In the genomic region with DNA sequence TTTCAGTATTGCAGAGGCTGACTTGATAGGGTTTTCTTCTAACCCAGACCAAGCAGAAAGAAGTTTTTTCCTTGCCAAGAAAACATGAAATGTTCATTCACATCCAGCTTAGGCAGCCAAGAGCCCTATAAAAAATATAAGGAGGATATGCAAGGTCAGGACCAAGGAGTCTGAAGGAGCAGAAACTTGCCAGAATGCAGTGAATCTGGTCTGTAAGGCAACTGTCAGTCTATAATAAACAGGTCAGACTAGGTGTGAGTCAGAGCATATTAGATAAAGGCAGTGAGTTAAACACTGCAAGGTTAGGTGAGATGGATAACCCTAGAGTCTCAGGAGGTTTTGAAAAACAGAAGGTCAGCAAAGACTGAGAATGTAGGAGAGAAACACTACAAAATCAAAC, we compare ENCODE assay signal across 1 cellular context.
TF ChIP-seq lines count a peak whose summit lies in the region.

No MANE protein-coding gene starts in this region.

TF ChIP-seq in IMR-90, 13 proteins besides CTCF, POLR2A, EP300 and RAD21 (continued from another document):
- TF ChIP-seq MXI1 (IDR thresholded peaks at IDR 0.05; ENCODE audit: borderline replicate concordance, low read depth, low read length) (no peak), MAFK (IDR thresholded peaks at IDR 0.05; ENCODE audit: low read depth, low read length) (no peak), MAZ (IDR thresholded peaks at IDR 0.05; ENCODE audit: borderline replicate concordance, low read depth, low read length) (no peak), SMC3 (IDR thresholded peaks at IDR 0.05; ENCODE audit: low read depth, low read length) (no peak), BHLHE40 (IDR thresholded peaks at IDR 0.05; ENCODE audit: low read depth, low read length) (no peak), CEBPB (IDR thresholded peaks at IDR 0.05; ENCODE audit: low read depth, low read length) (no peak), FOS (IDR thresholded peaks at IDR 0.05; ENCODE audit: low read depth, low read length) (no peak), RCOR1 (IDR thresholded peaks at IDR 0.05; ENCODE audit: insufficient replicate concordance, low read length) (no peak), RFX5 (IDR thresholded peaks at IDR 0.05; ENCODE audit: low read depth, low read length) (no peak), CHD1 (IDR thresholded peaks at IDR 0.05; ENCODE audit: low read depth, low read length) (no peak)
- TF ChIP-seq, protein P1, sequence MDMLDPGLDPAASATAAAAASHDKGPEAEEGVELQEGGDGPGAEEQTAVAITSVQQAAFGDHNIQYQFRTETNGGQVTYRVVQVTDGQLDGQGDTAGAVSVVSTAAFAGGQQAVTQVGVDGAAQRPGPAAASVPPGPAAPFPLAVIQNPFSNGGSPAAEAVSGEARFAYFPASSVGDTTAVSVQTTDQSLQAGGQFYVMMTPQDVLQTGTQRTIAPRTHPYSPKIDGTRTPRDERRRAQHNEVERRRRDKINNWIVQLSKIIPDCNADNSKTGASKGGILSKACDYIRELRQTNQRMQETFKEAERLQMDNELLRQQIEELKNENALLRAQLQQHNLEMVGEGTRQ (IDR thresholded peaks at IDR 0.05; ENCODE audit: low read depth, low read length): no peak
